ENCODE assay signal across 8 cellular contexts in genomic region chr17:82065193-82065637, GRCh38. TPM values are rescaled to one million over a fixed set of nuclear protein-coding genes. Genes with fewer than 3 reads are reported as not detected.
DNase-seq lines count a peak whose midpoint lies in the region; ATAC-seq and TF ChIP-seq lines count a peak whose summit lies in the region.

No MANE protein-coding gene starts in this region.

- TF ChIP-seq CTCF in IMR-90 (conservative IDR thresholded peaks at IDR 0.05; ENCODE audit: low read depth, low read length) (no peak), adrenal gland (IDR thresholded peaks at IDR 0.05) (no peak)

- TF ChIP-seq POLR2A in IMR-90 (IDR thresholded peaks at IDR 0.05; ENCODE audit: low read depth, low read length) (peak; percentile 46; the same call in 1 of the 2 replicates), adrenal gland (IDR thresholded peaks at IDR 0.05) (no peak)

- H3K36me3 ChIP-seq in IMR-90 (ENCODE audit: control insufficient read depth, insufficient read depth, low read length): peaks cover 32% of the 10 kb centered on the region
- H3K36me3 ChIP-seq in adrenal gland (replicated peaks in 1 of 2): peaks cover 0 to 23% of the 10 kb centered on the region in 2 donors

- WGBS in IMR-90 (ENCODE audit: extremely low coverage in 2 of 2, insufficient read length in 1 of 2), 2 experiments: 1% methylated on average over 18 of the region's 47 CpGs; no CpG with 5 or more reads in 1 of the 2 experiments
- 1 to 4% (median 2%) methylated on average over 11 to 47 of the region's 47 CpGs; no CpG with 5 or more reads in 1 of the 4 donors for WGBS in adrenal gland, 4 donors

- no peak overlapping the region for H2BK20ac ChIP-seq in IMR-90 (ENCODE audit: low read depth, low read length)

- H3K9ac ChIP-seq in IMR-90 (ENCODE audit: low read depth, low read length): peak overlapping the region; percentile 76

- H2AFZ ChIP-seq in IMR-90 (replicated peaks; ENCODE audit: low read length, poor library complexity): peak overlapping the region; percentile 100

- H3K4me1 Mint-ChIP-seq in stimulated activated naive B cell treated with anti-CD40 and anti-IgM and Interleukin-4, amounts not matched to agents 10 μg/mL and 1 μg/mL and 100 μg/mL, for 72 hours: peaks cover 5 to 28% of the 10 kb centered on the region in 2 donors

- H4K8ac ChIP-seq in IMR-90 (ENCODE audit: low read depth in 2 of 2, low read length in 2 of 2): peak overlapping the region; percentile 34 to 67; a peak in 3 of 4 replicates

- ATAC-seq in IMR-90 (ENCODE audit: low read depth) (peak; percentile 68), GM19455 (IDR thresholded peaks at IDR 0.05; ENCODE audit: unreplicated experiment) (no peak)
- peak; percentile 67 to 74 for ATAC-seq in stimulated activated naive B cell treated with anti-CD40 and anti-IgM and Interleukin-4, amounts not matched to agents 10 μg/mL and 1 μg/mL and 100 μg/mL, for 72 hours (replicated peaks)

- H3K9me3 Mint-ChIP-seq in stimulated activated naive B cell treated with anti-CD40 and anti-IgM and Interleukin-4, amounts not matched to agents 10 μg/mL and 1 μg/mL and 100 μg/mL, for 72 hours: no peaks in the 10 kb centered on the region

- H3K9me3 ChIP-seq in IMR-90 (ENCODE audit: control insufficient read depth, insufficient read depth, low read length) (no peaks in the 10 kb centered on the region), adrenal gland (replicated peaks in 1 of 3) (no peaks in the 10 kb centered on the region)

- no peak overlapping the region; the same call in 1 of the 2 replicates for H4K91ac ChIP-seq in IMR-90 (ENCODE audit: insufficient read depth, low read depth, low read length)

- no peak overlapping the region; the same call in 1 of the 2 replicates for H3K14ac ChIP-seq in IMR-90 (replicated peaks; ENCODE audit: low read depth, low read length)

- H2BK5ac ChIP-seq in IMR-90 (ENCODE audit: low read depth, low read length, poor library complexity, severe bottlenecking): peak overlapping the region; percentile 21

- peak overlapping the region; percentile 29 for H3K4ac ChIP-seq in IMR-90 (ENCODE audit: low read depth, low read length)

- CTCF ChIA-PET in IMR-90 (lab: Yijun Ruan, JAX) (no interaction called here), HEK293T (lab: Yijun Ruan, JAX) (no interaction called here)

- in situ Hi-C loops in IMR-90 (cut with MboI; ENCODE audit: low sequenced_read_pairs): no loop called here

- H3K27me3 Mint-ChIP-seq in stimulated activated naive B cell treated with anti-CD40 and anti-IgM and Interleukin-4, amounts not matched to agents 10 μg/mL and 1 μg/mL and 100 μg/mL, for 72 hours: no peaks in the 10 kb centered on the region

- POLR2A ChIA-PET in IMR-90 (lab: Charles Lee; ENCODE audit: unreplicated experiment) (no interaction called here), HEK293T (lab: Yijun Ruan, JAX) (interaction anchor here (0.9 to 6.8 kb wide), 8 partner anchors 11 to 35 kb away, joined by 3 to 46 read pairs (median 6); partner anchors contain the start of genes DCXR, FASN, GPS1 and RFNG)

- H3K56ac ChIP-seq in IMR-90 (ENCODE audit: extremely low read depth, insufficient read depth, low read length): no peak overlapping the region

- H3K23ac ChIP-seq in IMR-90 (ENCODE audit: low read depth, low read length): no peak overlapping the region; the same call in 1 of the 2 replicates

- peaks cover 3% of the 10 kb centered on the region; the same call in 1 of the 2 replicates for H4K20me1 ChIP-seq in IMR-90 (ENCODE audit: insufficient read depth, low read length)

- peak; percentile 51 for DNase-seq in activated CD8-positive, alpha-beta memory T cell treated with anti-CD3 and anti-CD28 coated beads, Interleukin-2, amount 50 U/mL, for 4 hours
- DNase-seq in activated CD8-positive, alpha-beta memory T cell treated with anti-CD3 and anti-CD28 coated beads for 24 hours: no peak
- DNase-seq in IMR-90: peak; percentile 24
- DNase-seq in adrenal gland: peak in 1 of 7 donors; percentile 44
- DNase-seq in iPS-NIHi7 (ENCODE audit: extremely low spot score): peak; percentile 43
- DNase-seq in stimulated activated naive B cell treated with anti-CD40 and anti-IgM and Interleukin-4, amounts not matched to agents 10 μg/mL and 1 μg/mL and 100 μg/mL, for 72 hours: peak; percentile 35
- DNase-seq in HEK293T (ENCODE audit: extremely low spot score): no peak

- H2BK120ac ChIP-seq in IMR-90 (ENCODE audit: low read depth, low read length): no peak overlapping the region

- peak overlapping the region; percentile 43 for H2AK5ac ChIP-seq in IMR-90 (ENCODE audit: low read depth, low read length)

- H2AK9ac ChIP-seq in IMR-90 (replicated peaks; ENCODE audit: low read depth, low read length, poor library complexity): peak overlapping the region; percentile 98

- peak overlapping the region; percentile 88 for H3K4me2 ChIP-seq in IMR-90 (ENCODE audit: low read depth, low read length)

- TF ChIP-seq RAD21 in IMR-90 (IDR thresholded peaks at IDR 0.05; ENCODE audit: low read length): no peak

- no peak overlapping the region for H2BK15ac ChIP-seq in IMR-90 (ENCODE audit: low read depth, low read length)

- H3K79me1 ChIP-seq in IMR-90 (ENCODE audit: low read depth in 1 of 2, low read length in 2 of 2): peaks cover 5 to 36% of the 10 kb centered on the region in 2 experiments; a peak in 3 of 4 replicates

- H3K36me3 Mint-ChIP-seq in stimulated activated naive B cell treated with anti-CD40 and anti-IgM and Interleukin-4, amounts not matched to agents 10 μg/mL and 1 μg/mL and 100 μg/mL, for 72 hours: peaks cover 4 to 9% of the 10 kb centered on the region in 2 donors

- H4K5ac ChIP-seq in IMR-90 (ENCODE audit: low read depth, low read length): peak overlapping the region; percentile 25; the same call in 1 of the 2 replicates

- H3K4me3 ChIP-seq in IMR-90 (ENCODE audit: insufficient read depth, low read depth, low read length) (peak overlapping the region; percentile 57), adrenal gland (peak overlapping the region; percentile 32 to 65 (median 57))

- H3K4me3 Mint-ChIP-seq in stimulated activated naive B cell treated with anti-CD40 and anti-IgM and Interleukin-4, amounts not matched to agents 10 μg/mL and 1 μg/mL and 100 μg/mL, for 72 hours: peak overlapping the region; percentile 77 to 79

- H3K27me3 ChIP-seq in IMR-90 (ENCODE audit: control insufficient read depth, insufficient read depth, low read length): no peaks in the 10 kb centered on the region
- no peaks in the 10 kb centered on the region for H3K27me3 ChIP-seq in adrenal gland

- H3K4me1 ChIP-seq in IMR-90 (ENCODE audit: control insufficient read depth, insufficient read depth, low read length): peaks cover 10% of the 10 kb centered on the region
- peaks cover 12 to 17% of the 10 kb centered on the region in 2 donors for H3K4me1 ChIP-seq in adrenal gland (replicated peaks in 1 of 2)

- H3K27ac ChIP-seq in IMR-90 (ENCODE audit: insufficient read depth, low read length) (peak overlapping the region; percentile 51), adrenal gland (peak overlapping the region in 3 of 5 donors; percentile 52 to 87 (median 52))

- no peaks in the 10 kb centered on the region; the same call in 1 of the 2 replicates for H3K9me1 ChIP-seq in IMR-90 (ENCODE audit: insufficient read depth, low read length)

- H3K27ac Mint-ChIP-seq in stimulated activated naive B cell treated with anti-CD40 and anti-IgM and Interleukin-4, amounts not matched to agents 10 μg/mL and 1 μg/mL and 100 μg/mL, for 72 hours: peak overlapping the region; percentile 93

- intact Hi-C loops in IMR-90 (cut with micrococcal nuclease) (no loop called here), adrenal gland (cut with DNase I) (no loop called here)

- no TSS peak for BruUV-seq in IMR-90 (replicated peaks; lab: Mats Ljungman, UMichigan)

- dilution Hi-C loops in IMR-90 (cut with HindIII; ENCODE audit: low sequenced_read_pairs, unreplicated experiment): no loop called here

- H3K18ac ChIP-seq in IMR-90 (ENCODE audit: low read depth, low read length): no peak overlapping the region

TF ChIP-seq in IMR-90, 13 proteins besides CTCF, POLR2A, EP300 and RAD21 (continues in another document):
- no peak for TF ChIP-seq MAFK (IDR thresholded peaks at IDR 0.05; ENCODE audit: low read depth, low read length)

TF ChIP-seq in HEK293T, 16 proteins besides CTCF, POLR2A, EP300 and RAD21 (continues in another document):
- TF ChIP-seq ZNF384 (IDR thresholded peaks at IDR 0.05) (no peak), FOXM1 (IDR thresholded peaks at IDR 0.05; ENCODE audit: borderline replicate concordance) (no peak)

RNA-seq across cellular contexts. Expression of gene DUS1L, which starts 0.4 kb away (rescaled TPM):
- 26.9 and 29.0 TPM in 2 replicates for total RNA-seq in IMR-90 (2012; rRNA removed)
- polyA plus RNA-seq in IMR-90 (2012; rRNA removed): 76.9 and 95.3 TPM in 2 replicates
- polyA plus RNA-seq in IMR-90 (2012; cell fraction: cytosol; rRNA removed): 60.1 and 65.0 TPM in 2 replicates
- 435 and 1,044 TPM in 2 replicates for polyA plus RNA-seq in IMR-90 (2012; cell fraction: nucleus; rRNA removed; ENCODE audit: low replicate concordance)
- total RNA-seq in adrenal gland: 100 to 1,000 TPM in 1 of 8 donors, 10 to 100 TPM in 7; 62.0 to 109 (median 75.7) TPM
- polyA plus RNA-seq in adrenal gland: 100 to 1,000 TPM in 2 of 3 donors, 10 to 100 TPM in 1; 38.5 to 397 (median 291) TPM

RNA-seq across cellular contexts. Expression of gene GPS1, which starts 13.5 kb away (rescaled TPM):
- 177 and 181 TPM in 2 replicates for total RNA-seq in IMR-90 (2012; rRNA removed)
- polyA plus RNA-seq in IMR-90 (2012; rRNA removed): 157 and 168 TPM in 2 replicates
- polyA plus RNA-seq in IMR-90 (2012; cell fraction: cytosol; rRNA removed): 93.5 and 156 TPM in 2 replicates
- polyA plus RNA-seq in IMR-90 (2012; cell fraction: nucleus; rRNA removed; ENCODE audit: low replicate concordance): 234 and 517 TPM in 2 replicates
- total RNA-seq in adrenal gland: 100 to 1,000 TPM in 6 of 8 donors, 10 to 100 TPM in 2; 77.4 to 130 (median 110) TPM
- 100 to 1,000 TPM in 2 of 3 donors, 10 to 100 TPM in 1; 37.4 to 305 (median 246) TPM for polyA plus RNA-seq in adrenal gland

RNA-seq across cellular contexts. Expression of gene RFNG, which starts 13.6 kb away (rescaled TPM):
- total RNA-seq in IMR-90 (2012; rRNA removed) (6.8 and 8.6 TPM in 2 replicates), adrenal gland (10 to 100 TPM; 26.8 to 69.5 (median 47.4) TPM)
- polyA plus RNA-seq in IMR-90 (2012; rRNA removed) (47.3 and 51.1 TPM in 2 replicates), adrenal gland (10 to 100 TPM; 21.2 to 78.0 (median 74.0) TPM)
- 27.2 and 51.3 TPM in 2 replicates for polyA plus RNA-seq in IMR-90 (2012; cell fraction: cytosol; rRNA removed)
- 271 and 643 TPM in 2 replicates for polyA plus RNA-seq in IMR-90 (2012; cell fraction: nucleus; rRNA removed; ENCODE audit: low replicate concordance)

RNA-seq across cellular contexts. Expression of gene DCXR, which starts 27.7 kb away (rescaled TPM):
- total RNA-seq in IMR-90 (2012; rRNA removed): 36.6 and 36.9 TPM in 2 replicates
- 129 and 139 TPM in 2 replicates for polyA plus RNA-seq in IMR-90 (2012; rRNA removed)
- polyA plus RNA-seq in IMR-90 (2012; cell fraction: cytosol; rRNA removed): 135 and 154 TPM in 2 replicates
- polyA plus RNA-seq in IMR-90 (2012; cell fraction: nucleus; rRNA removed; ENCODE audit: low replicate concordance): 94.9 and 309 TPM in 2 replicates
- 100 to 1,000 TPM in 6 of 8 donors, 10 to 100 TPM in 2; 66.9 to 183 (median 111) TPM for total RNA-seq in adrenal gland
- 100 to 1,000 TPM in 1 of 3 donors, 10 to 100 TPM in 2; 67.7 to 163 (median 96.0) TPM for polyA plus RNA-seq in adrenal gland

RNA-seq across cellular contexts. Expression of gene FASN, which starts 32.8 kb away (rescaled TPM):
- total RNA-seq in IMR-90 (2012; rRNA removed) (12.4 and 15.3 TPM in 2 replicates), adrenal gland (100 to 1,000 TPM in 3 of 8 donors, 10 to 100 TPM in 5; 64.0 to 276 (median 85.6) TPM)
- polyA plus RNA-seq in IMR-90 (2012; rRNA removed) (56.0 and 68.5 TPM in 2 replicates), adrenal gland (100 to 1,000 TPM in 1 of 3 donors, 10 to 100 TPM in 2; 18.9 to 273 (median 59.0) TPM)
- 22.8 and 57.7 TPM in 2 replicates for polyA plus RNA-seq in IMR-90 (2012; cell fraction: cytosol; rRNA removed)
- 126 and 440 TPM in 2 replicates for polyA plus RNA-seq in IMR-90 (2012; cell fraction: nucleus; rRNA removed; ENCODE audit: low replicate concordance)

Comparison
In these comparisons a context has a peak if more than half of its experiments do, and no peak if none do; other contexts are left out.
1. DNase-seq: peak in activated CD8-positive, alpha-beta memory T cell treated with anti-CD3 and anti-CD28 coated beads, Interleukin-2, amount 50 U/mL, for 4 hours (single experiment), IMR-90 (single experiment), iPS-NIHi7 (single experiment) and stimulated activated naive B cell treated with anti-CD40 and anti-IgM and Interleukin-4, amounts not matched to agents 10 μg/mL and 1 μg/mL and 100 μg/mL, for 72 hours (single experiment); none in activated CD8-positive, alpha-beta memory T cell treated with anti-CD3 and anti-CD28 coated beads for 24 hours (single experiment) and HEK293T (single experiment).